ENCODE assay signal across 25 cellular contexts in the genomic region with DNA sequence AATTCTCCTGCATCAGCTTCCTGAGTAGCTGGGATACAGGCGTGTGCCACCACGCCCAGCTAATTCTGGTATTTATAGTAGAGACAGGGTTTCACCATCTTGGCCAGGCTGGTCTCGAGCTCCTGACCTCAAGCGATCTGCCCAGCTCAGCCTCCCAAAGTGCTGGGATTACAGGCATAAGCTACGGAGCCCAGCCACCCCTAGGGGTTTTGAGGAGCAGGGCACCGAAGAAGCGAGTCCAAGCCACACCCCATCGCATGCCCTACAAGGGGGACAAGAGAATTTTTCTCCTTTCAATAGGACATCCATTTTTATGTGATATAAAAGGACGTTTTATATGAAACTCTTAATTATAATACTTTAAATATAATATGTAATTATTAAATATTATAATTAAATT.
"Had no signal": no experiment of that assay in that cellular context is flagged by ENCODE, and none has a peak within 500 bp of the region (broad histone marks: within the 10 kb centered on the region; RNA-seq: fewer than 3 reads in every experiment).

No MANE protein-coding gene starts in this region.

- H3K9me3 Mint-ChIP-seq: dendritic cell treated with granulocyte-macrophage colony-stimulating factor and Interleukin-4, amounts not matched to agents 40 ng/mL and 50 ng/mL, for 4 days; memory B cell; natural killer cell; stimulated activated naive CD8-positive, alpha-beta T cell treated with anti-CD3 and anti-CD28 coated beads, Interleukin-15, Interleukin-2, amounts not matched to agents 100 ng/mL and 50 ng/mL, for 24 hours had no signal

- H3K27me3 ChIP-seq: colonic mucosa, esophagus squamous epithelium, ovary, sigmoid colon, spleen, tibial nerve, vagina had no signal

- H3K9me3 ChIP-seq: colonic mucosa, esophagus squamous epithelium, ovary, psoas muscle, sigmoid colon, spleen, thoracic aorta, tibial nerve, vagina had no signal

- H3K36me3 Mint-ChIP-seq: natural killer cell; stimulated activated naive B cell treated with anti-CD40 and anti-IgM and Interleukin-4, amounts not matched to agents 10 μg/mL and 1 μg/mL and 100 μg/mL, for 72 hours had no signal

- H3K36me3 ChIP-seq: colonic mucosa, esophagus squamous epithelium, ovary, sigmoid colon, spleen, thoracic aorta, tibial nerve, vagina had no signal

- H3K27me3 Mint-ChIP-seq: stimulated activated naive B cell treated with anti-CD40 and anti-IgM and Interleukin-4, amounts not matched to agents 10 μg/mL and 1 μg/mL and 100 μg/mL, for 72 hours; stimulated activated naive CD8-positive, alpha-beta T cell treated with anti-CD3 and anti-CD28 coated beads, Interleukin-15, Interleukin-2, amounts not matched to agents 100 ng/mL and 50 ng/mL, for 24 hours had no signal

- H3K27ac Mint-ChIP-seq: dendritic cell treated with granulocyte-macrophage colony-stimulating factor and Interleukin-4, amounts not matched to agents 40 ng/mL and 50 ng/mL, for 4 days; memory B cell; natural killer cell; stimulated activated naive B cell treated with anti-CD40 and anti-IgM and Interleukin-4, amounts not matched to agents 10 μg/mL and 1 μg/mL and 100 μg/mL, for 72 hours; stimulated activated naive CD8-positive, alpha-beta T cell treated with anti-CD3 and anti-CD28 coated beads, Interleukin-15, Interleukin-2, amounts not matched to agents 100 ng/mL and 50 ng/mL, for 24 hours had no signal

- ATAC-seq: left lobe of liver; natural killer cell; psoas muscle; right cardiac atrium; stimulated activated naive B cell treated with anti-CD40 and anti-IgM and Interleukin-4, amounts not matched to agents 10 μg/mL and 1 μg/mL and 100 μg/mL, for 72 hours had no signal

- FAIRE-seq: endothelial cell of umbilical vein, frontal cortex, keratinocyte had no signal

- H3K4me3 ChIP-seq: colonic mucosa, esophagus squamous epithelium, lung, ovary, psoas muscle, sigmoid colon, spleen, thoracic aorta, tibial nerve, vagina had no signal

- H3K27ac ChIP-seq: colonic mucosa, esophagus squamous epithelium, ovary, psoas muscle, sigmoid colon, spleen, thoracic aorta, tibial nerve, vagina had no signal

- H3K4me3 Mint-ChIP-seq: dendritic cell treated with granulocyte-macrophage colony-stimulating factor and Interleukin-4, amounts not matched to agents 40 ng/mL and 50 ng/mL, for 4 days; memory B cell; natural killer cell; stimulated activated naive B cell treated with anti-CD40 and anti-IgM and Interleukin-4, amounts not matched to agents 10 μg/mL and 1 μg/mL and 100 μg/mL, for 72 hours; stimulated activated naive CD8-positive, alpha-beta T cell treated with anti-CD3 and anti-CD28 coated beads, Interleukin-15, Interleukin-2, amounts not matched to agents 100 ng/mL and 50 ng/mL, for 24 hours had no signal

- DNase-seq: colonic mucosa; effector CD8-positive, alpha-beta T cell; esophagus squamous epithelium; hypothalamus; natural killer cell; occipital lobe; ovary; posterior cingulate gyrus; psoas muscle; right cardiac atrium; sigmoid colon; spleen; stimulated activated CD4-positive, alpha-beta T cell treated with anti-CD3 and anti-CD28 coated beads, Interleukin-2, amount 100 ng/mL, for 48 hours; stimulated activated naive B cell treated with anti-CD40 and anti-IgM and Interleukin-4, amounts not matched to agents 10 μg/mL and 1 μg/mL and 100 μg/mL, for 72 hours had no signal

- H3K4me1 ChIP-seq: colonic mucosa, esophagus squamous epithelium, psoas muscle, sigmoid colon, vagina had no signal
